20 cellular contexts compared by ENCODE assay signal in genomic region chr1:224524679-224525078, GRCh38.
DNase-seq lines count a peak whose midpoint lies in the region; ATAC-seq and TF ChIP-seq lines count a peak whose summit lies in the region.
"Had no signal": no experiment of that assay in that cellular context is flagged by ENCODE, and none has a peak within 500 bp of the region (broad histone marks: within the 10 kb centered on the region; RNA-seq: fewer than 3 reads in every experiment).

No MANE protein-coding gene starts in this region.

- H4K20me1 ChIP-seq in PC-3 (ENCODE audit: low read length) (no peaks in the 10 kb centered on the region), osteoblast (ENCODE audit: insufficient read depth, low read length) (no peaks in the 10 kb centered on the region)

- H3K9me3 ChIP-seq in PC-3 (ENCODE audit: low read length) (no peaks in the 10 kb centered on the region), osteoblast (ENCODE audit: low read depth, low read length) (peaks cover 2% of the 10 kb centered on the region), mucosa of descending colon (no peaks in the 10 kb centered on the region)
- H3K9me3 ChIP-seq: Peyer's patch, right atrium auricular region, suprapubic skin had no signal

- no peak overlapping the region for H3K9ac ChIP-seq in PC-3 (ENCODE audit: low read length)

- POLR2A ChIA-PET in PC-3 (lab: Charles Lee; ENCODE audit: unreplicated experiment): interaction anchor here (0.5 kb wide), 1 partner anchor 250 kb away, joined by 7 read pairs; no protein-coding TSS in a partner anchor

- H3K4me2 ChIP-seq in PC-3 (ENCODE audit: low read length) (no peak overlapping the region), osteoblast (ENCODE audit: insufficient read depth, low read length) (no peak overlapping the region)

- intact Hi-C loops in PC-3 (cut with micrococcal nuclease) (no loop called here), mucosa of descending colon (cut with DNase I, micrococcal nuclease) (no loop called here)

- no peaks in the 10 kb centered on the region for H3F3A ChIP-seq in PC-3 (ENCODE audit: low read length, unreplicated experiment)

- CTCF ChIA-PET in PC-3 (lab: Charles Lee): no interaction called here

- no peaks in the 10 kb centered on the region for H3K79me2 ChIP-seq in PC-3 (ENCODE audit: low read length)
- H3K79me2 ChIP-seq in osteoblast (ENCODE audit: insufficient read depth, low read length): no peaks in the 10 kb centered on the region

- H3K36me3 ChIP-seq in PC-3 (ENCODE audit: low read depth, low read length) (no peaks in the 10 kb centered on the region), osteoblast (ENCODE audit: insufficient read depth, low read length) (no peaks in the 10 kb centered on the region), mucosa of descending colon (ENCODE audit: low read depth) (no peaks in the 10 kb centered on the region)
- H3K36me3 ChIP-seq: Peyer's patch, right atrium auricular region, suprapubic skin had no signal

- H2AFZ ChIP-seq in PC-3 (ENCODE audit: low read length): no peak overlapping the region
- H2AFZ ChIP-seq in osteoblast (ENCODE audit: low read length): no peak overlapping the region

- DNase-seq in EH (ENCODE audit: low read depth): peak; percentile 77
- peak; percentile 61 for DNase-seq in PC-3
- DNase-seq in epithelial cell of esophagus (ENCODE audit: low read depth): peak; percentile 57
- DNase-seq in osteoblast (ENCODE audit: insufficient read length, low spot score, missing footprints): peak; percentile 82
- DNase-seq in mucosa of descending colon: no peak
- no peak for DNase-seq in GM20000 (ENCODE audit: low spot score)
- DNase-seq: activated CD4-positive, CD25-positive, alpha-beta regulatory T cell treated with anti-CD3 and anti-CD28 coated beads, Interleukin-2, amount 50 U/mL, for 72 hours; activated naive CD8-positive, alpha-beta T cell treated with anti-CD3 and anti-CD28 coated beads for 36 hours; AML-193; dermis blood vessel endothelial cell; NCI-H187 treated with DMSO at 0.1 percent for 48 hours; NCI-H2227 treated with DMSO at 0.1 percent for 48 hours; occipital lobe; Peyer's patch had no signal

- ATAC-seq in PC-3: 0 out of 2 replicates have a peak, but pooled peaks have one; percentile 33
- no peak for ATAC-seq in activated CD4-positive, CD25-positive, alpha-beta regulatory T cell treated with anti-CD3 and anti-CD28 coated beads, Interleukin-2, amount 50 U/mL, for 24 hours
- no peak for ATAC-seq in mucosa of descending colon
- ATAC-seq in GM21737 (IDR thresholded peaks at IDR 0.05; ENCODE audit: unreplicated experiment): no peak

- peak overlapping the region; percentile 39 for H3K27ac ChIP-seq in PC-3 (ENCODE audit: low read length)
- H3K27ac ChIP-seq in osteoblast (ENCODE audit: low read depth, low read length): no peak overlapping the region
- H3K27ac ChIP-seq: epithelial cell of prostate, Peyer's patch, right atrium auricular region, SK-N-MC, suprapubic skin had no signal

- no peaks in the 10 kb centered on the region for H3K9me2 ChIP-seq in PC-3 (replicated peaks; ENCODE audit: low read length)

- H3K4me1 ChIP-seq in PC-3 (ENCODE audit: insufficient read depth, low read length) (peaks cover 29% of the 10 kb centered on the region), osteoblast (ENCODE audit: insufficient read depth, low read length) (peaks cover 32% of the 10 kb centered on the region), mucosa of descending colon (ENCODE audit: low read depth) (no peaks in the 10 kb centered on the region)
- H3K4me1 ChIP-seq: Peyer's patch, right atrium auricular region had no signal

- H3K4me3 ChIP-seq in PC-3 (ENCODE audit: low read length) (no peak overlapping the region), epithelial cell of esophagus (ENCODE audit: low read length) (no peak overlapping the region), osteoblast (ENCODE audit: insufficient read depth, low read length) (no peak overlapping the region), mucosa of descending colon (no peak overlapping the region)
- H3K4me3 ChIP-seq: Peyer's patch, right atrium auricular region, SK-N-MC, suprapubic skin had no signal

- H3K27me3 ChIP-seq in PC-3 (ENCODE audit: low read length) (no peaks in the 10 kb centered on the region), osteoblast (ENCODE audit: insufficient read depth, low read length) (no peaks in the 10 kb centered on the region)
- H3K27me3 ChIP-seq: Peyer's patch, right atrium auricular region, suprapubic skin had no signal

- no TSS peak for BruUV-seq in PC-3 (replicated peaks; lab: Mats Ljungman, UMichigan)

- TF ChIP-seq CTCF in PC-3 (conservative IDR thresholded peaks at IDR 0.05; ENCODE audit: low read depth, low read length) (no peak), epithelial cell of esophagus (IDR thresholded peaks at IDR 0.05; ENCODE audit: insufficient read depth, low read depth, low read length, missing control alignments) (no peak), osteoblast (IDR thresholded peaks at IDR 0.05; ENCODE audit: extremely low read depth, low read depth, low read length) (no peak), mucosa of descending colon (IDR thresholded peaks at IDR 0.05) (no peak), GM20000 (IDR thresholded peaks at IDR 0.05; ENCODE audit: extremely low read depth, missing control alignments) (no peak)

Comparison
In these comparisons a context has a peak if more than half of its experiments do, and no peak if none do; other contexts are left out.
1. DNase-seq: peak in EH (single experiment), PC-3 (single experiment), epithelial cell of esophagus (single experiment) and osteoblast (single experiment); none in mucosa of descending colon (0 of 3) and GM20000 (single experiment).